ENCODE assay signal across 8 cellular contexts in the genomic region with DNA sequence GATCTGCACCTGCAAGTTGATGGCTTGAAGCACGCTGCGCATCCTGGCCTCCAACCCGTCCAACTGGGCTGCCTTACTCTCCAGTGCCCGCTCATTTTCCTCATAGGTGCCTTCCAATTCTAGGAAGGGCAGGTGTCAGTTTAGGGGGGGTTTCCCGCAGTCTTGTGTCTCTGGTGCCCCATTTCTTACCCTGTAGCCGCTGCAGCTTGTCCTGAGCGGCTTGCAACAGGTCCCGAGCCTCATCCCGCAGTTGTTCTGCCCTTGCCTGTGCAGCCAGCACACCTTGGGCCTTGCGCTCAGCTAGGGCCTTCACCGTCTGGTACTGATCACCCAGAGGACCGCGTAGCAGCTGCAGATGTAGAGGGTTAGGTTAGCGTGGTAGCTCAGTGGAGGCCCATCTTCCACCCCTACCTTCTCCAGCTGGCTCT.
DNase-seq lines count a peak whose midpoint lies in the region; ATAC-seq and TF ChIP-seq lines count a peak whose summit lies in the region.

No MANE protein-coding gene starts in this region.

- peaks cover 11% of the 10 kb centered on the region for H3K36me3 ChIP-seq in GM06990 (ENCODE audit: control insufficient read depth, insufficient read depth, low read length)

- H3K27ac ChIP-seq in RWPE1 (peak overlapping the region; percentile 95), epithelial cell of prostate (peak overlapping the region; percentile 89)

- H3K4me3 ChIP-seq in GM06990 (replicated peaks; ENCODE audit: low read depth, low read length) (peak overlapping the region; percentile 79), retinal pigment epithelial cell (ENCODE audit: low read length) (peak overlapping the region; percentile 4)

- DNase-seq in GM06990 (ENCODE audit: extremely low read depth, insufficient read length) (no peak), RWPE1 (ENCODE audit: low spot score) (no peak), epithelial cell of prostate (ENCODE audit: low read depth, low spot score) (no peak), retinal pigment epithelial cell (ENCODE audit: low read depth) (no peak), dedifferentiated amniotic fluid mesenchymal stem cell (ENCODE audit: extremely low spot score) (no peak), kidney glomerular epithelial cell (lab: John Stamatoyannopoulos, UW) (no peak)
- DNase-seq in activated CD8-positive, alpha-beta memory T cell treated with anti-CD3 and anti-CD28 coated beads, Interleukin-2, amount 50 U/mL, for 48 hours: no peak

- POLR2A ChIA-PET in RWPE1 (lab: Yijun Ruan, JAX; ENCODE audit: low non-redundant PET): no interaction called here

- no peak for ATAC-seq in HG02763 (IDR thresholded peaks at IDR 0.05; ENCODE audit: unreplicated experiment)

- CTCF ChIA-PET in RWPE1 (lab: Yijun Ruan, JAX): interaction anchor here (0.6 to 0.7 kb wide), 2 partner anchors 22 to 33 kb away, joined by 4 read pairs; no protein-coding TSS in a partner anchor

- TF ChIP-seq CTCF in GM06990 (IDR thresholded peaks at IDR 0.05; ENCODE audit: insufficient read depth, low read length, poor library complexity, severe bottlenecking) (no peak), RWPE1 (conservative IDR thresholded peaks at IDR 0.05; ENCODE audit: low read depth) (no peak), retinal pigment epithelial cell (conservative IDR thresholded peaks at IDR 0.05; ENCODE audit: low read depth, low read length) (no peak)

- H3K27me3 ChIP-seq in GM06990 (replicated peaks; ENCODE audit: control insufficient read depth, insufficient read depth, low read length): no peaks in the 10 kb centered on the region
